Comparison of ENCODE assay signal across 14 cellular contexts in genomic region chr1:223486366-223486765, GRCh38.
A peak's percentile ranks its signal among the peaks of the same experiment; 100 is the strongest.
DNase-seq lines count a peak whose midpoint lies in the region; ATAC-seq and TF ChIP-seq lines count a peak whose summit lies in the region.
"Had no signal": no experiment of that assay in that cellular context is flagged by ENCODE, and none has a peak within 500 bp of the region (broad histone marks: within the 10 kb centered on the region; RNA-seq: fewer than 3 reads in every experiment).

No MANE protein-coding gene starts in this region.

- no peaks in the 10 kb centered on the region for H3F3A ChIP-seq in PC-9 (ENCODE audit: insufficient read depth, low read depth)

- H3K27me3 ChIP-seq in PC-9 (ENCODE audit: insufficient read depth, low read depth), result peaks cover 49% of the 10 kb centered on the region
- H3K27me3 ChIP-seq: transverse colon had no signal

- H2AFZ ChIP-seq in PC-9, result no peak overlapping the region

- H3K36me3 ChIP-seq in PC-9 (ENCODE audit: low read depth), result no peaks in the 10 kb centered on the region
- H3K36me3 ChIP-seq: transverse colon had no signal

- no peaks in the 10 kb centered on the region for H4K20me1 ChIP-seq in PC-9 (ENCODE audit: insufficient read depth)

- TF ChIP-seq CTCF in PC-9 (conservative IDR thresholded peaks at IDR 0.05), result peak; percentile 47; the same call in 1 of the 2 replicates

- no peaks in the 10 kb centered on the region for H3K79me2 ChIP-seq in PC-9 (ENCODE audit: low read depth)

- H3K4me1 ChIP-seq in PC-9 (replicated peaks; ENCODE audit: insufficient read depth), result no peaks in the 10 kb centered on the region
- H3K4me1 ChIP-seq: transverse colon had no signal

- POLR2A ChIA-PET in PC-9 (lab: Charles Lee; ENCODE audit: unreplicated experiment), result no interaction called here

- no peak overlapping the region for H3K4me3 ChIP-seq in Jurkat, Clone E6-1 (ENCODE audit: low read length)
- H3K4me3 ChIP-seq in PC-9, result no peak overlapping the region
- H3K4me3 ChIP-seq: lung, transverse colon had no signal

- intact Hi-C loops in PC-9 (cut with micrococcal nuclease; ENCODE audit: unreplicated experiment), result no loop called here

- CTCF ChIA-PET in PC-9 (lab: Charles Lee), result interaction anchor here (0.7 kb wide), 1 partner anchor 70 kb away, joined by 4 read pairs; no protein-coding TSS in a partner anchor

- peak; percentile 20 for DNase-seq in DMS79 treated with DMSO at 0.1 percent for 48 hours (lab: John Stamatoyannopoulos, UW)
- no peak for DNase-seq in DMS79 (lab: John Stamatoyannopoulos, UW)
- DNase-seq in Jurkat, Clone E6-1 (ENCODE audit: low read depth, low spot score), result peak; percentile 6
- DNase-seq in PC-9, result no peak
- DNase-seq in kidney tubule cell (ENCODE audit: low spot score), result peak; percentile 7
- no peak for DNase-seq in dedifferentiated amniotic fluid mesenchymal stem cell (ENCODE audit: extremely low spot score)
- DNase-seq in hepatic stellate cell (ENCODE audit: low spot score), result no peak
- DNase-seq: cerebellar nuclear complex, hypothalamus, NCI-H2029, transverse colon had no signal

- no peaks in the 10 kb centered on the region for H3K9me2 ChIP-seq in PC-9 (ENCODE audit: insufficient read depth)

- BruUV-seq in PC-9 (replicated peaks; lab: Mats Ljungman, UMichigan), result no TSS peak

- H3K27ac ChIP-seq in PC-9, result no peak overlapping the region
- H3K27ac ChIP-seq: transverse colon had no signal

- no peak overlapping the region for H3K4me2 ChIP-seq in PC-9

- ATAC-seq in GM18502 (IDR thresholded peaks at IDR 0.05; ENCODE audit: poor library complexity, unreplicated experiment), result no peak
- ATAC-seq: esophagus mucosa had no signal

- 0 out of 2 replicates have a peak, but pooled peaks cover 4% of the 10 kb centered on the region for H3K9me3 ChIP-seq in PC-9 (ENCODE audit: insufficient read depth, low read depth)
- H3K9me3 ChIP-seq: transverse colon had no signal

Comparison
In these comparisons a context has a peak if more than half of its experiments do, and no peak if none do; other contexts are left out.
1. DNase-seq: peak in DMS79 treated with DMSO at 0.1 percent for 48 hours (single experiment), Jurkat, Clone E6-1 (single experiment) and kidney tubule cell (single experiment); none in DMS79 (single experiment), PC-9 (0 of 2), dedifferentiated amniotic fluid mesenchymal stem cell (single experiment) and hepatic stellate cell (single experiment).